ENCODE assay signal across 8 cellular contexts in genomic region chr5:141876628-141877477, GRCh38. TPM values are rescaled to one million over a fixed set of nuclear protein-coding genes. Genes with fewer than 3 reads are reported as not detected.
A peak's percentile ranks its signal among the peaks of the same experiment; 100 is the strongest.
DNase-seq lines count a peak whose midpoint lies in the region; ATAC-seq, FAIRE-seq and TF ChIP-seq lines count a peak whose summit lies in the region.

No MANE protein-coding gene starts in this region.

- H3K4me2 ChIP-seq in PC-3 (ENCODE audit: low read length), result peak overlapping the region; percentile 94

- POLR2A ChIA-PET in PC-3 (lab: Charles Lee; ENCODE audit: unreplicated experiment), result no interaction called here

- no peak for FAIRE-seq in pancreas (lab: Jason Lieb, UNC)

- no peaks in the 10 kb centered on the region for H3K36me3 ChIP-seq in PC-3 (ENCODE audit: low read depth, low read length)
- no peaks in the 10 kb centered on the region for H3K36me3 ChIP-seq in pancreas

- H3K4me3 ChIP-seq in PC-3 (ENCODE audit: low read length) (peak overlapping the region; percentile 81), epithelial cell of proximal tubule (ENCODE audit: low read depth, low read length) (peak overlapping the region; percentile 57), pancreas (peak overlapping the region; percentile 36 to 82 (median 68))

- peak overlapping the region; percentile 76 for H3K9ac ChIP-seq in PC-3 (ENCODE audit: low read length)

- peaks cover 55% of the 10 kb centered on the region for H3K79me2 ChIP-seq in PC-3 (ENCODE audit: low read length)

- H3K9me3 ChIP-seq in PC-3 (ENCODE audit: low read length) (no peaks in the 10 kb centered on the region), pancreas (no peaks in the 10 kb centered on the region)

- peaks cover 9% of the 10 kb centered on the region; the same call in 1 of the 2 replicates for H3K4me1 ChIP-seq in PC-3 (ENCODE audit: insufficient read depth, low read length)
- peaks cover 7 to 20% (median 14%) of the 10 kb centered on the region in 3 donors for H3K4me1 ChIP-seq in pancreas

- H3K9me2 ChIP-seq in PC-3 (replicated peaks; ENCODE audit: low read length), result no peaks in the 10 kb centered on the region

- H3K27ac ChIP-seq in PC-3 (ENCODE audit: low read length) (peak overlapping the region; percentile 37), pancreas (peak overlapping the region in 3 of 4 donors; percentile 12 to 87 (median 67))

- ATAC-seq in PC-3 (peak; percentile 21), pancreas (peak; percentile 17 to 44 (median 35)), GM18511 (IDR thresholded peaks at IDR 0.05; ENCODE audit: unreplicated experiment) (no peak), HG03342 (IDR thresholded peaks at IDR 0.05; ENCODE audit: unreplicated experiment) (no peak), HG03135 (IDR thresholded peaks at IDR 0.05; ENCODE audit: unreplicated experiment) (no peak)

- BruUV-seq in PC-3 (replicated peaks; lab: Mats Ljungman, UMichigan), result TSS peak; percentile 66

- CTCF ChIA-PET in PC-3 (lab: Charles Lee), result no interaction called here

- peak; percentile 66 for DNase-seq in ELF-1 (ENCODE audit: low read depth, low spot score)
- DNase-seq in PC-3, result peak; percentile 50
- DNase-seq in epithelial cell of proximal tubule (ENCODE audit: low read depth), result no peak
- DNase-seq in pancreas, result peak; percentile 55 to 85 (median 68)
- DNase-seq in A172 (ENCODE audit: low spot score), result no peak

- H2AFZ ChIP-seq in PC-3 (ENCODE audit: low read length), result peak overlapping the region; percentile 44

- H3K27me3 ChIP-seq in PC-3 (ENCODE audit: low read length), result no peaks in the 10 kb centered on the region
- no peaks in the 10 kb centered on the region for H3K27me3 ChIP-seq in pancreas

- TF ChIP-seq CTCF in PC-3 (conservative IDR thresholded peaks at IDR 0.05; ENCODE audit: low read depth, low read length) (no peak), epithelial cell of proximal tubule (conservative IDR thresholded peaks at IDR 0.05; ENCODE audit: low read depth, low read length) (no peak), pancreas (IDR thresholded peaks at IDR 0.05) (no peak)

- H4K20me1 ChIP-seq in PC-3 (ENCODE audit: low read length), result no peaks in the 10 kb centered on the region

- H3F3A ChIP-seq in PC-3 (ENCODE audit: low read length, unreplicated experiment), result no peaks in the 10 kb centered on the region

- intact Hi-C loops in PC-3 (cut with micrococcal nuclease), result loop anchor here (10.0 kb wide), 1 partner anchor 62 kb away; no protein-coding TSS in a partner anchor
- intact Hi-C loops in pancreas (cut with DNase I), result no loop called here

- 0 to 1% methylated on average over 36 to 42 of the region's 42 CpGs for WGBS in pancreas, 2 donors

RNA-seq across cellular contexts. Expression of gene PCDH1, which starts 1.4 kb away (rescaled TPM):
- 53.0 and 55.8 TPM in 2 replicates for total RNA-seq in PC-3 (2014; rRNA removed)
- total RNA-seq in epithelial cell of proximal tubule, result 9.6 and 17.4 TPM in 2 replicates
- 10 to 100 TPM; 12.0 to 30.7 (median 16.2) TPM for total RNA-seq in pancreas
- 10 to 100 TPM in 1 of 2 donors, 1 to 10 TPM in 1; 6.8 to 10.1 TPM for polyA plus RNA-seq in pancreas
- 7.2 and 7.4 TPM in 2 replicates for total RNA-seq in A172 (2014; rRNA removed; shearing (Covaris generic))

RNA-seq across cellular contexts. Expression of gene DELE1, which starts 46.8 kb away (rescaled TPM):
- 46.6 and 58.9 TPM in 2 replicates for total RNA-seq in PC-3 (2014; rRNA removed)
- total RNA-seq in epithelial cell of proximal tubule, result 36.6 and 50.6 TPM in 2 replicates
- 10 to 100 TPM; 27.7 to 36.0 (median 33.1) TPM for total RNA-seq in pancreas
- polyA plus RNA-seq in pancreas, result 10 to 100 TPM; 38.2 to 45.6 TPM
- 18.2 and 37.0 TPM in 2 replicates for total RNA-seq in A172 (2014; rRNA removed; shearing (Covaris generic))

Comparison
In these comparisons a context has a peak if more than half of its experiments do, and no peak if none do; other contexts are left out.
1. DNase-seq: peak in ELF-1 (single experiment), PC-3 (single experiment) and pancreas (6 of 6); none in epithelial cell of proximal tubule (single experiment) and A172 (single experiment).
2. ATAC-seq: peak in PC-3 (single experiment) and pancreas (4 of 4); none in GM18511 (single experiment), HG03342 (single experiment) and HG03135 (single experiment).
3. Peak in every context shown above with its lines, with median percentiles within 50 percentile points of each other: H3K4me3 ChIP-seq.